Comparison of ENCODE assay signal across 17 cellular contexts in the genomic region with DNA sequence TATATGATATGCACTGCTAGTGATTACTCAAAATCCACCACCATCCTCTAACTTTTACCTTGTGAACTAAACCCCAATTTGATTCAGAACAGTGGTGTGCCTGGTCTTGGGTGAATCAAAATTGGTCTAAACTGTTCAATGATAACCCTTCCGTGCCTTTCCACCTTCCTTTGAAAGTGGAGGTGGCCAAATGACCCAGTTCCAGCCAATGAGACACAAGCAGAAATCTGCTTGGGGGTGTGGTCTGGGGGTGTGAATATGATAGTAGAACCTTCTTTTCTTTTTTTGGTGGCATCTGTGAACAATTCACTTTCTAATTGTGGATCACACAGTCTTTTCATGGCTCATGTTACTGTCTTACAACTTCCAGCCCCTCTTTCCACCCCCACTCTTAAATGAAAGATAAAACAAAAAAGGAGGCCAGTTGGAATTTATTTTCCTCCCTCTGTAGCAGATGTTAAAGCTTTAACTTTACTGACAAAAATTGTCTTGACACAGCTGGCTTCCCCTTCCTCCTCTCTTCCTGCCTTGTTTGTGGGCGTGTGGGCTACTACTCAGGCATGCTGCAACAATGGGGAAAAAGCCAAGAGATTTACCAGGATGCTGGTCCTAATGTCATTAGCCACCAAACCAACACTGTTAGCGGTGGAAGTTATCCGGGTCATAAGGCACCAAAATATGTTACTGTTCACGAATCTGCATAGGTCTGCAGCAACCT. TPM values are rescaled to one million over a fixed set of nuclear protein-coding genes. Genes with fewer than 3 reads are reported as not detected.
DNase-seq lines count a peak whose midpoint lies in the region; ATAC-seq and TF ChIP-seq lines count a peak whose summit lies in the region.
"Had no signal": no experiment of that assay in that cellular context is flagged by ENCODE, and none has a peak within 500 bp of the region (broad histone marks: within the 10 kb centered on the region; RNA-seq: fewer than 3 reads in every experiment).

No MANE protein-coding gene starts in this region.

- peak overlapping the region; percentile 0 for H3K4me3 Mint-ChIP-seq in activated naive CD8-positive, alpha-beta T cell treated with anti-CD3 and anti-CD28 coated beads, Interleukin-2, amount 10 ng/mL, durations not matched to agents 7 days and 5 days
- no peak overlapping the region for H3K4me3 Mint-ChIP-seq in naive B cell
- no peak overlapping the region for H3K4me3 Mint-ChIP-seq in activated CD4-positive, alpha-beta memory T cell treated with anti-CD3 and anti-CD28 coated beads for 36 hours
- H3K4me3 Mint-ChIP-seq: brain had no signal

- no peaks in the 10 kb centered on the region for H3K36me3 ChIP-seq in body of pancreas (replicated peaks in 1 of 2; ENCODE audit: insufficient read depth in 1 of 2, low read depth in 2 of 2)

- H3K36me3 Mint-ChIP-seq in activated naive CD8-positive, alpha-beta T cell treated with anti-CD3 and anti-CD28 coated beads, Interleukin-2, amount 10 ng/mL, durations not matched to agents 7 days and 5 days, result no peaks in the 10 kb centered on the region
- H3K36me3 Mint-ChIP-seq in naive B cell, result no peaks in the 10 kb centered on the region
- no peaks in the 10 kb centered on the region for H3K36me3 Mint-ChIP-seq in activated CD4-positive, alpha-beta memory T cell treated with anti-CD3 and anti-CD28 coated beads for 36 hours
- H3K36me3 Mint-ChIP-seq: brain had no signal

- DNase-seq in AML-193 (lab: John Stamatoyannopoulos, UW) (peak; percentile 18 to 32), EH (ENCODE audit: low read depth) (peak; percentile 35), naive B cell (no peak), NCI-H1694 treated with DMSO at 0.1 percent for 48 hours (lab: John Stamatoyannopoulos, UW) (no peak), body of pancreas (no peak)
- no peak for DNase-seq in activated naive CD8-positive, alpha-beta T cell treated with anti-CD3 and anti-CD28 coated beads, Interleukin-2, amount 10 ng/mL, durations not matched to agents 7 days and 5 days
- DNase-seq in activated CD4-positive, alpha-beta memory T cell treated with anti-CD3 and anti-CD28 coated beads for 36 hours, result no peak
- DNase-seq: DMS79 treated with DMSO at 0.1 percent for 48 hours; H7; left colon; NCI-H2029; NCI-H524; OCI-M1; stimulated activated CD4-positive, alpha-beta T cell treated with anti-CD3 and anti-CD28 coated beads, Interleukin-12 subunit alpha, Interleukin-12 subunit beta, amount 100 ng/mL, for 4 hours had no signal

- no peaks in the 10 kb centered on the region for H3K27me3 Mint-ChIP-seq in activated naive CD8-positive, alpha-beta T cell treated with anti-CD3 and anti-CD28 coated beads, Interleukin-2, amount 10 ng/mL, durations not matched to agents 7 days and 5 days
- H3K27me3 Mint-ChIP-seq in naive B cell, result no peaks in the 10 kb centered on the region
- no peaks in the 10 kb centered on the region for H3K27me3 Mint-ChIP-seq in activated CD4-positive, alpha-beta memory T cell treated with anti-CD3 and anti-CD28 coated beads for 36 hours
- H3K27me3 Mint-ChIP-seq: brain, progenitor cell of endocrine pancreas had no signal

- peak overlapping the region; percentile 46 for H3K27ac Mint-ChIP-seq in activated naive CD8-positive, alpha-beta T cell treated with anti-CD3 and anti-CD28 coated beads, Interleukin-2, amount 10 ng/mL, durations not matched to agents 7 days and 5 days
- peak overlapping the region in 4 of 6 donors; percentile 4 to 85 (median 42) for H3K27ac Mint-ChIP-seq in naive B cell
- H3K27ac Mint-ChIP-seq in activated CD4-positive, alpha-beta memory T cell treated with anti-CD3 and anti-CD28 coated beads for 36 hours, result no peak overlapping the region
- H3K27ac Mint-ChIP-seq: progenitor cell of endocrine pancreas had no signal

- H3K27ac ChIP-seq in body of pancreas, result no peak overlapping the region

- POLR2A ChIA-PET in activated naive CD8-positive, alpha-beta T cell treated with anti-CD3 and anti-CD28 coated beads, Interleukin-2, amount 10 ng/mL, durations not matched to agents 7 days and 5 days (lab: Charles Lee), result interaction anchor here (0.5 kb wide), 1 partner anchor 22 kb away, joined by 3 read pairs; no protein-coding TSS in a partner anchor
- POLR2A ChIA-PET in activated CD4-positive, alpha-beta memory T cell treated with anti-CD3 and anti-CD28 coated beads for 36 hours (lab: Charles Lee), result no interaction called here

- TF ChIP-seq POLR2A in body of pancreas (IDR thresholded peaks at IDR 0.05), result no peak

- ATAC-seq in activated naive CD8-positive, alpha-beta T cell treated with anti-CD3 and anti-CD28 coated beads, Interleukin-2, amount 10 ng/mL, durations not matched to agents 7 days and 5 days (ENCODE audit: low read depth), result no peak
- ATAC-seq in naive B cell (ENCODE audit: low read depth in 2 of 2) (no peak), HG02759 (IDR thresholded peaks at IDR 0.05; ENCODE audit: unreplicated experiment) (no peak), body of pancreas (no peak)
- ATAC-seq: left colon had no signal

- H3K4me3 ChIP-seq in body of pancreas, result no peak overlapping the region

- peaks cover 16% of the 10 kb centered on the region for H3K4me1 Mint-ChIP-seq in activated naive CD8-positive, alpha-beta T cell treated with anti-CD3 and anti-CD28 coated beads, Interleukin-2, amount 10 ng/mL, durations not matched to agents 7 days and 5 days
- H3K4me1 Mint-ChIP-seq in naive B cell, result peaks cover 9 to 13% (median 11%) of the 10 kb centered on the region in 3 donors
- peaks cover 12% of the 10 kb centered on the region for H3K4me1 Mint-ChIP-seq in activated CD4-positive, alpha-beta memory T cell treated with anti-CD3 and anti-CD28 coated beads for 36 hours (ENCODE audit: low read depth)

- no peaks in the 10 kb centered on the region for H3K9me3 Mint-ChIP-seq in activated naive CD8-positive, alpha-beta T cell treated with anti-CD3 and anti-CD28 coated beads, Interleukin-2, amount 10 ng/mL, durations not matched to agents 7 days and 5 days
- H3K9me3 Mint-ChIP-seq in naive B cell, result no peaks in the 10 kb centered on the region
- H3K9me3 Mint-ChIP-seq in activated CD4-positive, alpha-beta memory T cell treated with anti-CD3 and anti-CD28 coated beads for 36 hours, result no peaks in the 10 kb centered on the region

- H3K27me3 ChIP-seq in body of pancreas, result no peaks in the 10 kb centered on the region

- H3K4me1 ChIP-seq in body of pancreas, result no peaks in the 10 kb centered on the region

- no peaks in the 10 kb centered on the region for H3K9me3 ChIP-seq in body of pancreas

- CTCF ChIA-PET in activated CD4-positive, alpha-beta memory T cell treated with anti-CD3 and anti-CD28 coated beads for 36 hours (lab: Charles Lee), result interaction anchor here (1.7 kb wide), 1 partner anchor 256 kb away, joined by 7 read pairs; no protein-coding TSS in a partner anchor

- intact Hi-C loops in body of pancreas (cut with DNase I), result no loop called here
- intact Hi-C loops in activated CD4-positive, alpha-beta memory T cell treated with anti-CD3 and anti-CD28 coated beads for 36 hours (cut with micrococcal nuclease), result no loop called here

- WGBS in body of pancreas, 2 donors, result 63 to 69% methylated on average over 5 of the region's 5 CpGs

- no peak for TF ChIP-seq CTCF in body of pancreas (IDR thresholded peaks at IDR 0.05)

RNA-seq across cellular contexts. Expression of a gene that starts 58.8 kb away (rescaled TPM):
- total RNA-seq in activated naive CD8-positive, alpha-beta T cell treated with anti-CD3 and anti-CD28 coated beads, Interleukin-2, amount 10 ng/mL, durations not matched to agents 7 days and 5 days, result 100 to 1,000 TPM; 240 to 243 TPM
- 100 to 1,000 TPM; 107 to 176 (median 141) TPM for polyA plus RNA-seq in naive B cell (ENCODE audit: low read depth in 6 of 6)
- 10 to 100 TPM; 12.2 TPM for total RNA-seq in body of pancreas
- total RNA-seq in activated CD4-positive, alpha-beta memory T cell treated with anti-CD3 and anti-CD28 coated beads for 36 hours, result 100 to 1,000 TPM; 123 to 125 TPM

Comparison
In these comparisons a context has a peak if more than half of its experiments do, and no peak if none do; other contexts are left out.
1. DNase-seq: peak in AML-193 (2 of 2) and EH (single experiment); none in activated naive CD8-positive, alpha-beta T cell treated with anti-CD3 and anti-CD28 coated beads, Interleukin-2, amount 10 ng/mL, durations not matched to agents 7 days and 5 days (single experiment), naive B cell (single experiment), NCI-H1694 treated with DMSO at 0.1 percent for 48 hours (single experiment), body of pancreas (0 of 4) and activated CD4-positive, alpha-beta memory T cell treated with anti-CD3 and anti-CD28 coated beads for 36 hours (single experiment).
2. RNA of a gene that starts 58.8 kb away (total RNA-seq): 240 to 243 TPM in activated naive CD8-positive, alpha-beta T cell treated with anti-CD3 and anti-CD28 coated beads, Interleukin-2, amount 10 ng/mL, durations not matched to agents 7 days and 5 days and 123 to 125 TPM in activated CD4-positive, alpha-beta memory T cell treated with anti-CD3 and anti-CD28 coated beads for 36 hours; 12.2 TPM in body of pancreas; every median in the first group is over 4 times any median in the second.